19 cellular contexts compared by ENCODE assay signal in the genomic region with DNA sequence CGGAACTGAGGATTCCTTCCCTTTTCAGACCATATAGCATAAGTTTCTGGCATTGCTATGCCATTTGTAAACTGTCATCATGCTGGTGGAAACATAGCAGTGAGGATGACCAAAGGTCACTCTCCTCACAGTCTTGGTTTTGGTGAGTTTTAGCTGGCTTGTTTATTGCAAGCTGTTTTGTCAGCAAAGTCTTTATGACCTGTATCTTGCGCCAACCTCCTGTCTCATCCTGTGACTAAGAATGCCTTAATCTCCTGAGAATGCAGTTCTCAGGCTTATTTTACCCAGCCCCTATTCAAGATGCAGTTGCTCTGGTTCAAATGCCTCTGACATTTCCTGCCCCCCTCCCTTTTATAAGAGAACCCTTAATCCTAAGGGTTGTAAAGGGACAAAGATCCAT. TPM values are rescaled to one million over a fixed set of nuclear protein-coding genes. Genes with fewer than 3 reads are reported as not detected.
A peak's percentile ranks its signal among the peaks of the same experiment; 100 is the strongest.
DNase-seq lines count a peak whose midpoint lies in the region; ATAC-seq, FAIRE-seq and TF ChIP-seq lines count a peak whose summit lies in the region.
"Had no signal": no experiment of that assay in that cellular context is flagged by ENCODE, and none has a peak within 500 bp of the region (broad histone marks: within the 10 kb centered on the region; RNA-seq: fewer than 3 reads in every experiment).

No MANE protein-coding gene starts in this region.

- BruUV-seq in MCF 10A (replicated peaks; lab: Mats Ljungman, UMichigan) = no TSS peak
- no TSS peak for BruUV-seq in mammary epithelial cell (replicated peaks; lab: Mats Ljungman, UMichigan)

- no peaks in the 10 kb centered on the region for H3K9me1 ChIP-seq in keratinocyte (ENCODE audit: control insufficient read depth, extremely low read depth, insufficient read depth, low read length)

- no peaks in the 10 kb centered on the region for H3K4me1 ChIP-seq in breast epithelium
- no peaks in the 10 kb centered on the region for H3K4me1 ChIP-seq in mammary epithelial cell (ENCODE audit: insufficient read depth, low read length)
- H3K4me1 ChIP-seq in keratinocyte (ENCODE audit: control insufficient read depth, extremely low read depth, insufficient read depth, low read length) = peaks cover 5% of the 10 kb centered on the region

- no peaks in the 10 kb centered on the region for H3K79me2 ChIP-seq in mammary epithelial cell (ENCODE audit: insufficient read depth, low read length)
- no peaks in the 10 kb centered on the region for H3K79me2 ChIP-seq in keratinocyte (ENCODE audit: control insufficient read depth, insufficient read depth, low read length)

- H3K27ac ChIP-seq in breast epithelium = no peak overlapping the region
- H3K27ac ChIP-seq in mammary epithelial cell (ENCODE audit: insufficient read depth, low read depth, low read length) = no peak overlapping the region
- no peak overlapping the region for H3K27ac ChIP-seq in keratinocyte (ENCODE audit: control insufficient read depth, insufficient read depth, low read length)
- H3K27ac ChIP-seq: 22Rv1 had no signal

- dilution Hi-C loops in mammary epithelial cell (cut with HindIII; ENCODE audit: low sequenced_read_pairs) (no loop called here), keratinocyte (cut with MboI; ENCODE audit: extremely low pct_ligation_motif_present, low sequenced_read_pairs) (no loop called here)

- no peak overlapping the region for H3K9ac ChIP-seq in mammary epithelial cell (ENCODE audit: insufficient read depth, low read length)
- H3K9ac ChIP-seq in keratinocyte (ENCODE audit: control insufficient read depth, extremely low read depth, insufficient read depth, low read length) = no peak overlapping the region

- WGBS in mammary epithelial cell (ENCODE audit: low coverage, missing lambda C conversion rate) = 92% methylated on average over 2 of the region's 2 CpGs

- no peaks in the 10 kb centered on the region for H3K9me3 ChIP-seq in breast epithelium
- H3K9me3 ChIP-seq in mammary epithelial cell (replicated peaks; ENCODE audit: insufficient read depth, low read length) = no peaks in the 10 kb centered on the region
- H3K9me3 ChIP-seq in keratinocyte (ENCODE audit: control insufficient read depth, low read depth, low read length) = no peaks in the 10 kb centered on the region

- H3K4me2 ChIP-seq in mammary epithelial cell (ENCODE audit: insufficient read depth, low read depth, low read length) = no peak overlapping the region
- no peak overlapping the region for H3K4me2 ChIP-seq in keratinocyte (ENCODE audit: control insufficient read depth, extremely low read depth, insufficient read depth, low read depth, low read length)

- H3K36me3 Mint-ChIP-seq in MCF 10A (ENCODE audit: insufficient read depth, unreplicated experiment) = no peaks in the 10 kb centered on the region
- H3K36me3 Mint-ChIP-seq in stimulated activated effector memory CD8-positive, alpha-beta T cell treated with anti-CD3 and anti-CD28 coated beads, Interleukin-12 subunit alpha, Interleukin-12 subunit beta, amount 100 ng/mL, for 72 hours = no peaks in the 10 kb centered on the region
- H3K36me3 Mint-ChIP-seq: CD8-positive, alpha-beta memory T cell had no signal

- H3K4me1 Mint-ChIP-seq in MCF 10A (ENCODE audit: insufficient read depth, unreplicated experiment) = peaks cover 13% of the 10 kb centered on the region
- H3K4me1 Mint-ChIP-seq in stimulated activated effector memory CD8-positive, alpha-beta T cell treated with anti-CD3 and anti-CD28 coated beads, Interleukin-12 subunit alpha, Interleukin-12 subunit beta, amount 100 ng/mL, for 72 hours = no peaks in the 10 kb centered on the region
- H3K4me1 Mint-ChIP-seq: CD8-positive, alpha-beta memory T cell had no signal

- no peak for ATAC-seq in HG03159 (IDR thresholded peaks at IDR 0.05; ENCODE audit: unreplicated experiment)
- no peak for ATAC-seq in stimulated activated effector memory CD8-positive, alpha-beta T cell treated with anti-CD3 and anti-CD28 coated beads, Interleukin-12 subunit alpha, Interleukin-12 subunit beta, amount 100 ng/mL, for 72 hours

- H3K4me3 ChIP-seq in breast epithelium = no peak overlapping the region
- H3K4me3 ChIP-seq in mammary epithelial cell (replicated peaks in 1 of 3; ENCODE audit: insufficient read depth in 1 of 3, low read depth in 2 of 3, low read length in 3 of 3) = no peak overlapping the region
- H3K4me3 ChIP-seq in keratinocyte (ENCODE audit: control insufficient read depth in 2 of 3, extremely low read depth in 1 of 3, insufficient read depth in 2 of 3, low read depth in 1 of 3, low read length in 3 of 3) = no peak overlapping the region

- peak; percentile 63 for FAIRE-seq in keratinocyte (lab: Jason Lieb, UNC)
- FAIRE-seq: islet of Langerhans had no signal

- POLR2A ChIA-PET in MCF 10A (lab: Yijun Ruan, JAX) = interaction anchor here (1.7 kb wide), 1 partner anchor 13 kb away, joined by 9 read pairs; no protein-coding TSS in a partner anchor

- no peak for TF ChIP-seq POLR2A in breast epithelium (IDR thresholded peaks at IDR 0.05)

- H2AFZ ChIP-seq in mammary epithelial cell (ENCODE audit: low read depth, low read length) = no peak overlapping the region
- H2AFZ ChIP-seq in keratinocyte (ENCODE audit: control insufficient read depth, low read length) = no peak overlapping the region

- H3K27me3 Mint-ChIP-seq in MCF 10A (ENCODE audit: insufficient read depth, unreplicated experiment) = no peaks in the 10 kb centered on the region
- H3K27me3 Mint-ChIP-seq: CD8-positive, alpha-beta memory T cell had no signal

- in situ Hi-C loops in mammary epithelial cell (cut with MboI; ENCODE audit: low sequenced_read_pairs in 2 of 2) = no loop called here

- DNase-seq in MCF 10A (ENCODE audit: unreplicated experiment) (peak; percentile 64), breast epithelium (ENCODE audit: low spot score in 2 of 2) (no peak), mammary epithelial cell (peak; percentile 47), keratinocyte (ENCODE audit: low read depth, low spot score) (no peak), NCI-H1092 treated with DMSO at 0.1 percent for 48 hours (lab: John Stamatoyannopoulos, UW) (no peak), GM10266 (ENCODE audit: extremely low spot score) (no peak)
- no peak for DNase-seq in stimulated activated effector memory CD8-positive, alpha-beta T cell treated with anti-CD3 and anti-CD28 coated beads, Interleukin-12 subunit alpha, Interleukin-12 subunit beta, amount 100 ng/mL, for 72 hours (ENCODE audit: low spot score in 2 of 2)
- DNase-seq: activated CD4-positive, alpha-beta T cell treated with anti-CD3 and anti-CD28 coated beads, Interleukin-2, amount 50 U/mL, for 4 hours; CD8-positive, alpha-beta memory T cell; dermis blood vessel endothelial cell; GF-D8; H9; NCI-H2029 treated with DMSO at 0.1 percent for 48 hours; NCI-H82; Right ventricle myocardium superior; stimulated activated naive CD4-positive, alpha-beta T cell treated with Interleukin-2 at 50 U/mL for 16 hours had no signal

- H3K4me3 Mint-ChIP-seq in MCF 10A (ENCODE audit: unreplicated experiment) = no peak overlapping the region
- H3K4me3 Mint-ChIP-seq in stimulated activated effector memory CD8-positive, alpha-beta T cell treated with anti-CD3 and anti-CD28 coated beads, Interleukin-12 subunit alpha, Interleukin-12 subunit beta, amount 100 ng/mL, for 72 hours = no peak overlapping the region
- H3K4me3 Mint-ChIP-seq: CD8-positive, alpha-beta memory T cell; H9 had no signal

- TF ChIP-seq CTCF in MCF 10A (IDR thresholded peaks at IDR 0.05; ENCODE audit: unreplicated experiment) (no peak), breast epithelium (IDR thresholded peaks at IDR 0.05) (no peak), mammary epithelial cell (conservative IDR thresholded peaks at IDR 0.05 in 1 of 2, IDR thresholded peaks at IDR 0.05 in 1 of 2; ENCODE audit: extremely low read depth in 1 of 2, insufficient read depth in 1 of 2, low read depth in 1 of 2, low read length in 2 of 2) (no peak), keratinocyte (optimal IDR thresholded peaks at IDR 0.05 in 1 of 3, IDR thresholded peaks at IDR 0.05 in 1 of 3, conservative IDR thresholded peaks at IDR 0.05 in 1 of 3; ENCODE audit: extremely low read depth in 1 of 3, insufficient read depth in 2 of 3, low read length in 3 of 3) (no peak), GM10266 (IDR thresholded peaks at IDR 0.05; ENCODE audit: control insufficient read depth, insufficient read depth, low read depth, missing control alignments) (no peak)

- no peaks in the 10 kb centered on the region for H3K27me3 ChIP-seq in breast epithelium
- H3K27me3 ChIP-seq in mammary epithelial cell (ENCODE audit: insufficient read depth, low read length) = no peaks in the 10 kb centered on the region
- H3K27me3 ChIP-seq in keratinocyte (ENCODE audit: control insufficient read depth, extremely low read depth, insufficient read depth, low read length) = no peaks in the 10 kb centered on the region

- CTCF ChIA-PET in MCF 10A (lab: Yijun Ruan, JAX) (interaction anchor here (0.6 to 5.5 kb wide), 2 partner anchors 13 to 316 kb away, joined by 4 to 34 read pairs; no protein-coding TSS in a partner anchor), mammary epithelial cell (lab: Charles Lee; ENCODE audit: low non-redundant PET) (no interaction called here)

- no peaks in the 10 kb centered on the region for H4K20me1 ChIP-seq in mammary epithelial cell (ENCODE audit: insufficient read depth, low read length)
- H4K20me1 ChIP-seq in keratinocyte (ENCODE audit: control insufficient read depth, extremely low read depth, insufficient read depth, low read length) = no peaks in the 10 kb centered on the region

- H3K27ac Mint-ChIP-seq in MCF 10A (ENCODE audit: low read depth, unreplicated experiment) = no peak overlapping the region
- no peak overlapping the region for H3K27ac Mint-ChIP-seq in stimulated activated effector memory CD8-positive, alpha-beta T cell treated with anti-CD3 and anti-CD28 coated beads, Interleukin-12 subunit alpha, Interleukin-12 subunit beta, amount 100 ng/mL, for 72 hours
- H3K27ac Mint-ChIP-seq: CD8-positive, alpha-beta memory T cell; H9 had no signal

- no peaks in the 10 kb centered on the region for H3K36me3 ChIP-seq in breast epithelium
- no peaks in the 10 kb centered on the region for H3K36me3 ChIP-seq in mammary epithelial cell (ENCODE audit: insufficient read depth, low read length)
- no peaks in the 10 kb centered on the region for H3K36me3 ChIP-seq in keratinocyte (ENCODE audit: control insufficient read depth in 2 of 2, extremely low read depth in 1 of 2, insufficient read depth in 2 of 2, low read length in 2 of 2)

- H3K9me3 Mint-ChIP-seq in MCF 10A (ENCODE audit: unreplicated experiment) = no peaks in the 10 kb centered on the region
- no peaks in the 10 kb centered on the region for H3K9me3 Mint-ChIP-seq in stimulated activated effector memory CD8-positive, alpha-beta T cell treated with anti-CD3 and anti-CD28 coated beads, Interleukin-12 subunit alpha, Interleukin-12 subunit beta, amount 100 ng/mL, for 72 hours

- intact Hi-C loops in MCF 10A (cut with micrococcal nuclease) = no loop called here
- intact Hi-C loops in breast epithelium (cut with DNase I; ENCODE audit: low total_unique reads) = no loop called here
- intact Hi-C loops in mammary epithelial cell (cut with micrococcal nuclease) = no loop called here

RNA-seq across cellular contexts. Expression of gene GRIA1, which starts 26.7 kb away (rescaled TPM):
- total RNA-seq in MCF 10A (2022) (not detected in 2 replicates), breast epithelium (under 1 TPM in 2 of 3 donors, not detected in 1; 0.33 to 0.88 TPM), mammary epithelial cell (under 1 TPM in 1 of 2 donors, not detected in 1; under 0.01 TPM)
- polyA plus RNA-seq in mammary epithelial cell (not detected), keratinocyte (not detected in 3 replicates)
- polyA minus RNA-seq in mammary epithelial cell (not detected), keratinocyte (not detected in 3 replicates)
- polyA plus RNA-seq in keratinocyte (2011; ENCODE audit: low read depth) = 0.27 TPM
- not detected in 2 replicates for polyA plus RNA-seq in keratinocyte (2011; cell fraction: cytosol; rRNA removed)
- not detected in 2 replicates for polyA plus RNA-seq in keratinocyte (2011; cell fraction: nucleus; rRNA removed)
- polyA plus RNA-seq in keratinocyte (2012; ENCODE audit: low replicate concordance) = not detected in 2 replicates
- polyA minus RNA-seq in keratinocyte (2011; cell fraction: cytosol; rRNA and poly(A)+ RNA removed) = not detected
- 0.39 TPM in 1 of 2 replicates, not detected in the other for polyA minus RNA-seq in keratinocyte (2011; cell fraction: nucleus; rRNA and poly(A)+ RNA removed)
- total RNA-seq: CD8-positive, alpha-beta memory T cell; dermis blood vessel endothelial cell had no signal
- polyA plus RNA-seq: CD8-positive, alpha-beta memory T cell had no signal

Comparison
In these comparisons a context has a peak if more than half of its experiments do, and no peak if none do; other contexts are left out.
1. DNase-seq: peak in MCF 10A (single experiment) and mammary epithelial cell (single experiment); none in breast epithelium (0 of 2), keratinocyte (single experiment), NCI-H1092 treated with DMSO at 0.1 percent for 48 hours (single experiment), GM10266 (single experiment) and stimulated activated effector memory CD8-positive, alpha-beta T cell treated with anti-CD3 and anti-CD28 coated beads, Interleukin-12 subunit alpha, Interleukin-12 subunit beta, amount 100 ng/mL, for 72 hours (0 of 2).